ENCODE assay signal across 16 cellular contexts in the genomic region with DNA sequence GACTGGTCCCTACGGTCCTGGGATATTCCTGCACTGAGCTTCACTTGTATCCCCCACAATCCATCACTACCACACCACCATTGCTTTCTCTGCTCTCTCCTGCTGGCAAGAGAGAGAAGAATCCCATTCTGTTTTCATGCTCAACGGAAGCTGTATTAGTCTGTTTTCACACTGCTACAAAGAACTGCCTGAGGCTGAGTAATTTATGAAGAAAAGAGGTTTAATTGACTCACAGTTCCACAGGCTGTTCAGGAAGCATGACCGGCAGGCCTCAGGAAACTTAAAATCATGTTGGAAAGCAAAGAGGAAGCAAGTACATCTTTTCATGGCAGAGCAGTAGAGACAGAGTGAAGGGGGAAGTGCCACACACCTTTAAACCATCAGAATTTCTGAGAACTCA.
A peak's percentile ranks its signal among the peaks of the same experiment; 100 is the strongest.
DNase-seq lines count a peak whose midpoint lies in the region; ATAC-seq, FAIRE-seq and TF ChIP-seq lines count a peak whose summit lies in the region.
"Had no signal": no experiment of that assay in that cellular context is flagged by ENCODE, and none has a peak within 500 bp of the region (broad histone marks: within the 10 kb centered on the region; RNA-seq: fewer than 3 reads in every experiment).

No MANE protein-coding gene starts in this region.

- peaks cover 54% of the 10 kb centered on the region for H3K4me1 Mint-ChIP-seq in mesothelial cell of epicardium

- no peaks in the 10 kb centered on the region for H3K9me1 ChIP-seq in K562 (ENCODE audit: control insufficient read depth, insufficient read depth, low read length)

- H2AFZ ChIP-seq in K562 (ENCODE audit: low read depth, low read length), result no peak overlapping the region
- no peak overlapping the region for H2AFZ ChIP-seq in SK-N-SH (ENCODE audit: low read depth)

- no peak for ATAC-seq in K562
- ATAC-seq: CD8-positive, alpha-beta T cell; GM12878 had no signal

- H3K4me2 ChIP-seq in K562 (ENCODE audit: insufficient read depth, low read length) (no peak overlapping the region), SK-N-SH (no peak overlapping the region)

- DNase-seq in EH (ENCODE audit: low read depth) (peak; percentile 10), K562 (ENCODE audit: extremely low read depth in 1 of 4, low spot score in 3 of 4) (no peak), mesothelial cell of epicardium (ENCODE audit: low spot score in 2 of 2, unreplicated experiment in 2 of 2) (no peak), renal cortical epithelial cell (ENCODE audit: low read depth) (peak; percentile 28), SK-N-SH (no peak), SK-N-DZ (ENCODE audit: low spot score) (no peak), transverse colon (no peak)
- DNase-seq: BE2C; CD8-positive, alpha-beta T cell; COR-L47; HCEC 1CT; HFFc6 had no signal

- no TSS peak for BruUV-seq in K562 (replicated peaks; lab: Mats Ljungman, UMichigan)

- H3K27ac ChIP-seq in K562 (ENCODE audit: extremely low read depth, low read depth, low read length) (no peak overlapping the region), SK-N-SH (ENCODE audit: low read depth in 2 of 2, low read length in 1 of 2) (no peak overlapping the region), transverse colon (no peak overlapping the region)
- H3K27ac ChIP-seq: C4-2B had no signal

- in situ Hi-C loops in K562 (cut with MboI) (no loop called here), transverse colon (cut with MboI; ENCODE audit: low pct_ligation_motif_present in 1 of 4, low pct_unique_long_range_greater_than_20kb in 1 of 4, low sequenced_read_pairs in 3 of 4) (no loop called here)

- TF ChIP-seq EP300 in K562 (IDR thresholded peaks at IDR 0.05; ENCODE audit: low read length), result no peak
- TF ChIP-seq EP300 in SK-N-SH (IDR thresholded peaks at IDR 0.05; ENCODE audit: borderline replicate concordance in 1 of 2, low read depth in 1 of 2, low read length in 1 of 2), result no peak
- no peak for TF ChIP-seq EP300 in transverse colon (IDR thresholded peaks at IDR 0.05; ENCODE audit: low read depth)

- H3K4me1 ChIP-seq in K562 (replicated peaks in 1 of 2; ENCODE audit: control insufficient read depth in 2 of 2, insufficient read depth in 2 of 2, low read length in 2 of 2), result no peaks in the 10 kb centered on the region
- H3K4me1 ChIP-seq in SK-N-SH (ENCODE audit: control insufficient read depth in 1 of 2, insufficient read depth in 2 of 2, low read depth in 1 of 2, low read length in 1 of 2), result no peaks in the 10 kb centered on the region
- peaks cover 0 to 11% (median 1%) of the 10 kb centered on the region in 4 donors for H3K4me1 ChIP-seq in transverse colon
- H3K4me1 ChIP-seq: BE2C had no signal

- no peaks in the 10 kb centered on the region for H3F3A ChIP-seq in SK-N-SH (replicated peaks; ENCODE audit: insufficient read depth)

- H4K20me1 ChIP-seq in K562 (replicated peaks; ENCODE audit: control insufficient read depth, insufficient read depth, low read length) (no peaks in the 10 kb centered on the region; the same call in 1 of the 2 replicates), SK-N-SH (ENCODE audit: insufficient read depth) (no peaks in the 10 kb centered on the region)

- no peaks in the 10 kb centered on the region for H3K9me3 Mint-ChIP-seq in mesothelial cell of epicardium
- H3K9me3 Mint-ChIP-seq: CD8-positive, alpha-beta T cell; HFFc6 had no signal

- no peak overlapping the region for H3K4me3 Mint-ChIP-seq in mesothelial cell of epicardium
- H3K4me3 Mint-ChIP-seq: CD8-positive, alpha-beta T cell; HFFc6 had no signal

- TF ChIP-seq POLR2A in K562 (conservative IDR thresholded peaks at IDR 0.05) (no peak), transverse colon (IDR thresholded peaks at IDR 0.05) (no peak)

- TF ChIP-seq CTCF in K562 (IDR thresholded peaks at IDR 0.05 in 2 of 3, conservative IDR thresholded peaks at IDR 0.05 in 1 of 3; ENCODE audit: insufficient read depth in 2 of 3, low read depth in 1 of 3, low read length in 3 of 3) (no peak), mesothelial cell of epicardium (IDR thresholded peaks at IDR 0.05; ENCODE audit: unreplicated experiment) (no peak), SK-N-SH (IDR thresholded peaks at IDR 0.05) (no peak), transverse colon (IDR thresholded peaks at IDR 0.05) (no peak)

- H3K36me3 Mint-ChIP-seq in mesothelial cell of epicardium, result peaks cover 2% of the 10 kb centered on the region
- H3K36me3 Mint-ChIP-seq: CD8-positive, alpha-beta T cell had no signal

- H3K27me3 ChIP-seq in K562 (ENCODE audit: control insufficient read depth in 2 of 2, insufficient read depth in 2 of 2, low read length in 2 of 2) (peaks cover 33 to 40% of the 10 kb centered on the region in 2 experiments), SK-N-SH (ENCODE audit: insufficient read depth) (no peaks in the 10 kb centered on the region), transverse colon (no peaks in the 10 kb centered on the region)
- H3K27me3 ChIP-seq: BE2C had no signal

- H3K9me3 ChIP-seq in K562 (replicated peaks; ENCODE audit: control insufficient read depth, insufficient read depth, low read depth, low read length) (no peaks in the 10 kb centered on the region), SK-N-SH (no peaks in the 10 kb centered on the region), transverse colon (no peaks in the 10 kb centered on the region)
- H3K9me3 ChIP-seq: BE2C had no signal

- CTCF ChIA-PET in K562 (lab: Yijun Ruan, JAX; ENCODE audit: low intra/inter-chr PET ratio), result no interaction called here
- CTCF ChIA-PET in SK-N-SH (lab: Yijun Ruan, JAX), result no interaction called here

- intact Hi-C loops in K562 (cut with micrococcal nuclease), result no loop called here
- intact Hi-C loops in transverse colon (cut with DNase I; ENCODE audit: low total_unique reads), result no loop called here

- no peak overlapping the region; a peak in 1 of 4 replicates for H3K9ac ChIP-seq in K562 (ENCODE audit: insufficient read depth in 1 of 2, low read depth in 2 of 2, low read length in 2 of 2)
- no peak overlapping the region for H3K9ac ChIP-seq in SK-N-SH

- H3K36me3 ChIP-seq in K562 (ENCODE audit: control insufficient read depth, insufficient read depth, low read length) (no peaks in the 10 kb centered on the region), SK-N-SH (replicated peaks in 1 of 2; ENCODE audit: control insufficient read depth in 1 of 2, insufficient read depth in 2 of 2, low read length in 1 of 2) (no peaks in the 10 kb centered on the region), transverse colon (no peaks in the 10 kb centered on the region)
- H3K36me3 ChIP-seq: BE2C had no signal

- WGBS in K562 (ENCODE audit: insufficient coverage, low coverage, missing lambda C conversion rate), result 3% methylated on average over 3 of the region's 3 CpGs
- WGBS in SK-N-SH (ENCODE audit: low lambda C conversion rate), result 60% methylated on average over 3 of the region's 3 CpGs
- 66 to 82% methylated on average over 3 of the region's 3 CpGs for WGBS in transverse colon (ENCODE audit: low coverage in 1 of 2), 2 donors

- peak overlapping the region; percentile 60 for H3K27ac Mint-ChIP-seq in mesothelial cell of epicardium
- H3K27ac Mint-ChIP-seq: CD8-positive, alpha-beta T cell; HFFc6 had no signal

- no peaks in the 10 kb centered on the region for H3K9me2 ChIP-seq in SK-N-SH

- H3K79me2 ChIP-seq in K562 (ENCODE audit: control insufficient read depth, insufficient read depth, low read length), result no peaks in the 10 kb centered on the region
- no peaks in the 10 kb centered on the region for H3K79me2 ChIP-seq in SK-N-SH (ENCODE audit: insufficient read depth)

- POLR2A ChIA-PET in K562 (lab: Yijun Ruan, JAX), result interaction anchor here (1.2 kb wide), 1 partner anchor 17 kb away, joined by 4 read pairs; no protein-coding TSS in a partner anchor
- POLR2A ChIA-PET in SK-N-SH (lab: Yijun Ruan, JAX), result no interaction called here

- FAIRE-seq in K562 (lab: Jason Lieb, UNC), result no peak
- FAIRE-seq: A204.1, GM12878, GM18507 had no signal

- H3K27me3 Mint-ChIP-seq in mesothelial cell of epicardium (ENCODE audit: low read depth), result no peaks in the 10 kb centered on the region

- TF ChIP-seq RAD21 in K562 (CRISPR knock-in tag; conservative IDR thresholded peaks at IDR 0.05 in 1 of 2, IDR thresholded peaks at IDR 0.05 in 1 of 2) (no peak), SK-N-SH (IDR thresholded peaks at IDR 0.05; ENCODE audit: low read length) (no peak)

- H3K4me3 ChIP-seq in K562 (no peak overlapping the region), SK-N-SH (ENCODE audit: low read depth in 2 of 2, low read length in 1 of 2) (no peak overlapping the region), transverse colon (no peak overlapping the region)
- H3K4me3 ChIP-seq: GM12878 had no signal

TF ChIP-seq in K562, 482 proteins besides CTCF, POLR2A, EP300 and RAD21:
- TF ChIP-seq ZNF766 (CRISPR knock-in tag; conservative IDR thresholded peaks at IDR 0.05) (peak; percentile 68), SMARCA5 (IDR thresholded peaks at IDR 0.05) (no peak)
TF ChIP-seq in K562: peak in this region for 1.

TF ChIP-seq in SK-N-SH, 30 proteins besides CTCF, POLR2A, EP300 and RAD21:
- no peak for TF ChIP-seq GABPA (IDR thresholded peaks at IDR 0.05; ENCODE audit: low read depth)
- TF ChIP-seq, protein P1, sequence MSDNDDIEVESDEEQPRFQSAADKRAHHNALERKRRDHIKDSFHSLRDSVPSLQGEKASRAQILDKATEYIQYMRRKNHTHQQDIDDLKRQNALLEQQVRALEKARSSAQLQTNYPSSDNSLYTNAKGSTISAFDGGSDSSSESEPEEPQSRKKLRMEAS (IDR thresholded peaks at IDR 0.05; ENCODE audit: low read depth), result no peak
- TF ChIP-seq TAF1 (IDR thresholded peaks at IDR 0.05; ENCODE audit: borderline replicate concordance, low read depth, low read length), result no peak
- TF ChIP-seq MEF2A (IDR thresholded peaks at IDR 0.05; ENCODE audit: borderline replicate concordance, low read depth), result no peak
TF ChIP-seq in SK-N-SH: peak in this region for 0.

Comparison
In these comparisons a context has a peak if more than half of its experiments do, and no peak if none do; other contexts are left out.
1. DNase-seq: peak in EH (single experiment) and renal cortical epithelial cell (single experiment); none in K562 (0 of 4), mesothelial cell of epicardium (0 of 2), SK-N-SH (single experiment), SK-N-DZ (single experiment) and transverse colon (single experiment).